1 cellular context compared by ENCODE assay signal in genomic region chr5:135977375-135977928, GRCh38.
TF ChIP-seq lines count a peak whose summit lies in the region.

No MANE protein-coding gene starts in this region.

TF ChIP-seq in A549, 52 proteins besides CTCF, POLR2A, EP300 and RAD21 (continued from another document):
- peak; percentile 91 for TF ChIP-seq HOXB13 (CRISPR knock-in tag; IDR thresholded peaks at IDR 0.05; ENCODE audit: low read depth)
- peak; percentile 79 for TF ChIP-seq GATA3 (IDR thresholded peaks at IDR 0.05; ENCODE audit: borderline replicate concordance)
- TF ChIP-seq ESRRA (IDR thresholded peaks at IDR 0.05; ENCODE audit: borderline replicate concordance, low read length), result no peak
- TF ChIP-seq ZSCAN20 (CRISPR knock-in tag; IDR thresholded peaks at IDR 0.05), result no peak
- TF ChIP-seq REST (IDR thresholded peaks at IDR 0.05), result no peak
- TF ChIP-seq HES2 (IDR thresholded peaks at IDR 0.05), result peak; percentile 68
- TF ChIP-seq RARB (CRISPR knock-in tag; IDR thresholded peaks at IDR 0.05), result no peak
- TF ChIP-seq CHD4 (IDR thresholded peaks at IDR 0.05; ENCODE audit: borderline replicate concordance), result no peak
- TF ChIP-seq FOXS1 (CRISPR knock-in tag; IDR thresholded peaks at IDR 0.05), result peak; percentile 78; the same call in 1 of the 2 replicates
- TF ChIP-seq, protein P1, sequence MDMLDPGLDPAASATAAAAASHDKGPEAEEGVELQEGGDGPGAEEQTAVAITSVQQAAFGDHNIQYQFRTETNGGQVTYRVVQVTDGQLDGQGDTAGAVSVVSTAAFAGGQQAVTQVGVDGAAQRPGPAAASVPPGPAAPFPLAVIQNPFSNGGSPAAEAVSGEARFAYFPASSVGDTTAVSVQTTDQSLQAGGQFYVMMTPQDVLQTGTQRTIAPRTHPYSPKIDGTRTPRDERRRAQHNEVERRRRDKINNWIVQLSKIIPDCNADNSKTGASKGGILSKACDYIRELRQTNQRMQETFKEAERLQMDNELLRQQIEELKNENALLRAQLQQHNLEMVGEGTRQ (IDR thresholded peaks at IDR 0.05), result no peak
- peak; percentile 93 for TF ChIP-seq HOXB5 (CRISPR knock-in tag; IDR thresholded peaks at IDR 0.05)
- TF ChIP-seq FOSL2 (IDR thresholded peaks at IDR 0.05), result peak; percentile 53; the same call in 1 of the 2 replicates
- TF ChIP-seq FOSL2 (CRISPR knock-in tag; IDR thresholded peaks at IDR 0.05), result peak; percentile 83
- no peak for TF ChIP-seq ZFP36 (IDR thresholded peaks at IDR 0.05; ENCODE audit: borderline replicate concordance, partially characterized antibody)
- TF ChIP-seq HOXA7 (CRISPR knock-in tag; IDR thresholded peaks at IDR 0.05), result 0 out of 2 replicates have a peak, but pooled peaks have one; percentile 25
- TF ChIP-seq, protein P2, sequence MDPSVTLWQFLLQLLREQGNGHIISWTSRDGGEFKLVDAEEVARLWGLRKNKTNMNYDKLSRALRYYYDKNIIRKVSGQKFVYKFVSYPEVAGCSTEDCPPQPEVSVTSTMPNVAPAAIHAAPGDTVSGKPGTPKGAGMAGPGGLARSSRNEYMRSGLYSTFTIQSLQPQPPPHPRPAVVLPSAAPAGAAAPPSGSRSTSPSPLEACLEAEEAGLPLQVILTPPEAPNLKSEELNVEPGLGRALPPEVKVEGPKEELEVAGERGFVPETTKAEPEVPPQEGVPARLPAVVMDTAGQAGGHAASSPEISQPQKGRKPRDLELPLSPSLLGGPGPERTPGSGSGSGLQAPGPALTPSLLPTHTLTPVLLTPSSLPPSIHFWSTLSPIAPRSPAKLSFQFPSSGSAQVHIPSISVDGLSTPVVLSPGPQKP (IDR thresholded peaks at IDR 0.05; ENCODE audit: low read depth, low read length), result no peak
- no peak for TF ChIP-seq ZC3H11A (IDR thresholded peaks at IDR 0.05)
- peak; percentile 73 for TF ChIP-seq JUNB (IDR thresholded peaks at IDR 0.05)
- TF ChIP-seq NR3C1 (IDR thresholded peaks at IDR 0.05), result no peak
- no peak for TF ChIP-seq FOSB (CRISPR knock-in tag; IDR thresholded peaks at IDR 0.05)
- no peak for TF ChIP-seq HDAC2 (IDR thresholded peaks at IDR 0.05)
- peak; percentile 52 for TF ChIP-seq RFX5 (IDR thresholded peaks at IDR 0.05)
- TF ChIP-seq ZNF302 (CRISPR knock-in tag; IDR thresholded peaks at IDR 0.05), result no peak
- TF ChIP-seq HEYL (CRISPR knock-in tag; IDR thresholded peaks at IDR 0.05), result no peak
- peak; percentile 75 to 80; a peak in 4 of 5 replicates for TF ChIP-seq JUN (IDR thresholded peaks at IDR 0.05)
- TF ChIP-seq MAZ (IDR thresholded peaks at IDR 0.05; ENCODE audit: borderline replicate concordance, low read depth, low read length), result no peak
- peak; percentile 83 for TF ChIP-seq MAFK (IDR thresholded peaks at IDR 0.05; ENCODE audit: partially characterized antibody)
- TF ChIP-seq ATOH8 (CRISPR knock-in tag; IDR thresholded peaks at IDR 0.05; ENCODE audit: low read depth), result peak; percentile 91
- TF ChIP-seq MYC (IDR thresholded peaks at IDR 0.05; ENCODE audit: borderline replicate concordance, low read length), result no peak; the same call in 1 of the 2 replicates
- TF ChIP-seq, protein P3, sequence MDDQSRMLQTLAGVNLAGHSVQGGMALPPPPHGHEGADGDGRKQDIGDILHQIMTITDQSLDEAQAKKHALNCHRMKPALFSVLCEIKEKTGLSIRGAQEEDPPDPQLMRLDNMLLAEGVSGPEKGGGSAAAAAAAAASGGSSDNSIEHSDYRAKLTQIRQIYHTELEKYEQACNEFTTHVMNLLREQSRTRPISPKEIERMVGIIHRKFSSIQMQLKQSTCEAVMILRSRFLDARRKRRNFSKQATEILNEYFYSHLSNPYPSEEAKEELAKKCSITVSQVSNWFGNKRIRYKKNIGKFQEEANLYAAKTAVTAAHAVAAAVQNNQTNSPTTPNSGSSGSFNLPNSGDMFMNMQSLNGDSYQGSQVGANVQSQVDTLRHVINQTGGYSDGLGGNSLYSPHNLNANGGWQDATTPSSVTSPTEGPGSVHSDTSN (IDR thresholded peaks at IDR 0.05), result no peak
TF ChIP-seq in A549: peak in this region for 18.
